Comparison of ENCODE assay signal across 8 cellular contexts in the genomic region with DNA sequence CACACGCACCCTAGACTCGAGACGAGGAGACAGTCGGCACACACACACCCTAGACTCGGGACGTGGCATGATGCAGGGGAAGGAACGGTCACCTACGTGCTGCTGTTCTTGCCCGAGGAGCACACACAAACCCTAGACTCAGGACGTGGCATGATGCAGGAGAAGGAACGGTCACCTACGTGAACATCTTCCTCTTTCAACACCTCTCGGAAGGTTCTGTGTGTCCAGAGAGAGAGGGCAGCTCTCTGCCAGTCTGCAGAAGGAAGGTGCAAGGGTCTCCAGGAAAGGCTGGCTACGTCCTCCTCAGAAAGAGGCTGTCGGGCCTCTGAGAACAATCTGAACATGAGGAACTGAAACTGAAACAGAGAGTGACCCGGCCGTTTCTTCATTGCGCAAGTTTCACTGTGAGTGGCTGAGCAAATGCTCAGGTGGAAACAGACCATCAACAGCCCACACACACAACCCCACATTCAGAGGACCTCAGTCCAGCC. TPM values are rescaled to one million over a fixed set of nuclear protein-coding genes. Genes with fewer than 3 reads are reported as not detected.
DNase-seq lines count a peak whose midpoint lies in the region; ATAC-seq and TF ChIP-seq lines count a peak whose summit lies in the region.

No MANE protein-coding gene starts in this region.

- H3K4me3 ChIP-seq in BLaER1 = no peak overlapping the region
- H3K4me3 ChIP-seq in right lobe of liver = peak overlapping the region; percentile 47 to 70 (median 51)
- H3K4me3 ChIP-seq in thymus (ENCODE audit: low read length) = no peak overlapping the region

- peaks cover 90% of the 10 kb centered on the region for H3K36me3 ChIP-seq in BLaER1
- H3K36me3 ChIP-seq in right lobe of liver = no peaks in the 10 kb centered on the region
- peaks cover 50% of the 10 kb centered on the region for H3K36me3 ChIP-seq in thymus (ENCODE audit: control insufficient read depth, insufficient read depth)

- intact Hi-C loops in right lobe of liver (cut with DNase I) = no loop called here

- H3K4me1 ChIP-seq in BLaER1 = peaks cover 49% of the 10 kb centered on the region
- peaks cover 0 to 15% (median 0%) of the 10 kb centered on the region in 4 donors for H3K4me1 ChIP-seq in right lobe of liver
- no peaks in the 10 kb centered on the region for H3K4me1 ChIP-seq in thymus (ENCODE audit: control insufficient read depth, insufficient read depth, low read length)

- peak; percentile 85 for ATAC-seq in GM19397 (IDR thresholded peaks at IDR 0.05; ENCODE audit: unreplicated experiment)
- ATAC-seq in HG03442 (IDR thresholded peaks at IDR 0.05; ENCODE audit: unreplicated experiment) = peak; percentile 86
- ATAC-seq in right lobe of liver = peak; percentile 87 to 94 (median 92)

- H3K9ac ChIP-seq in BLaER1 = peak overlapping the region; percentile 65; the same call in 1 of the 2 replicates

- peak; percentile 24 for DNase-seq in activated T-cell treated with anti-CD3 and anti-CD28 coated beads for 48 hours (ENCODE audit: low read depth)
- peak; percentile 73 to 83 (median 76) for DNase-seq in right lobe of liver
- DNase-seq in HuH-7.5 (ENCODE audit: low spot score) = no peak
- no peak for DNase-seq in NCI-H146 (lab: John Stamatoyannopoulos, UW)

- no peak for TF ChIP-seq CTCF in right lobe of liver (IDR thresholded peaks at IDR 0.05)

- H3K4me2 ChIP-seq in BLaER1 = peak overlapping the region; percentile 85

- peak overlapping the region; percentile 88 for H3K27ac ChIP-seq in BLaER1
- peak overlapping the region; percentile 78 to 96 (median 83) for H3K27ac ChIP-seq in right lobe of liver
- H3K27ac ChIP-seq in thymus (ENCODE audit: low read depth) = peak overlapping the region; percentile 32

- H4K20me1 ChIP-seq in BLaER1 = 0 out of 2 replicates have a peak, but pooled peaks cover 7% of the 10 kb centered on the region

- TF ChIP-seq POLR2A in right lobe of liver (IDR thresholded peaks at IDR 0.05) = peak; percentile 67

- 0% methylated on average over 5 of the region's 18 CpGs for WGBS in right lobe of liver (ENCODE audit: insufficient coverage, low coverage, low lambda C conversion rate, missing lambda C conversion rate)
- 59% methylated on average over 18 of the region's 18 CpGs for WGBS in thymus

- no peaks in the 10 kb centered on the region for H3K9me3 ChIP-seq in BLaER1
- no peaks in the 10 kb centered on the region for H3K9me3 ChIP-seq in right lobe of liver
- no peaks in the 10 kb centered on the region for H3K9me3 ChIP-seq in thymus (ENCODE audit: control insufficient read depth)

- H3K27me3 ChIP-seq in BLaER1 (no peaks in the 10 kb centered on the region), right lobe of liver (no peaks in the 10 kb centered on the region), thymus (ENCODE audit: control insufficient read depth, insufficient read depth) (no peaks in the 10 kb centered on the region)

RNA-seq across cellular contexts. Expression of a gene that starts 43.4 kb away (rescaled TPM):
- 10 to 100 TPM in 2 of 6 experiments, 1 to 10 TPM in 4; 6.9 to 13.4 (median 9.1) TPM for total RNA-seq in right lobe of liver
- polyA plus RNA-seq in thymus = 55.0 TPM

RNA-seq across cellular contexts. Expression of a gene that starts 44.1 kb away (rescaled TPM):
- total RNA-seq in right lobe of liver = 10 to 100 TPM in 3 of 6 experiments, 1 to 10 TPM in 3; 5.6 to 12.4 (median 9.4) TPM
- 25.1 TPM for polyA plus RNA-seq in thymus

RNA-seq across cellular contexts. Expression of a gene that starts 51.7 kb away (rescaled TPM):
- total RNA-seq in right lobe of liver = 10 to 100 TPM in 1 of 6 experiments, 1 to 10 TPM in 5; 4.5 to 12.7 (median 8.3) TPM
- polyA plus RNA-seq in thymus = 11.1 TPM

Comparison
In these comparisons a context has a peak if more than half of its experiments do, and no peak if none do; other contexts are left out.
1. H3K27ac ChIP-seq: peak in every context shown above with its lines; median percentile 88 in BLaER1; 83 in right lobe of liver; 32 in thymus.
2. H3K4me3 ChIP-seq: peak in right lobe of liver (3 of 3); none in BLaER1 (single experiment) and thymus (single experiment).
3. DNase-seq: peak in activated T-cell treated with anti-CD3 and anti-CD28 coated beads for 48 hours (single experiment) and right lobe of liver (3 of 3); none in HuH-7.5 (single experiment) and NCI-H146 (single experiment).
4. Peak in every context shown above with its lines, with median percentiles within 50 percentile points of each other: ATAC-seq.